Comparison of ENCODE assay signal across 1 cellular context in genomic region chr11:83191986-83192385, GRCh38.
TF ChIP-seq lines count a peak whose summit lies in the region.

No MANE protein-coding gene starts in this region.

TF ChIP-seq in K562, 482 proteins besides CTCF, POLR2A, EP300 and RAD21 (continued from another document and continues in another):
- 0 out of 4 replicates have a peak, but pooled peaks of 1 of the 2 experiments have one; percentile 30 for TF ChIP-seq RCOR1 (IDR thresholded peaks at IDR 0.05; ENCODE audit: borderline replicate concordance in 1 of 2, low read depth in 2 of 2, low read length in 2 of 2)
- no peak for TF ChIP-seq MEIS2 (IDR thresholded peaks at IDR 0.05; ENCODE audit: partially characterized antibody)
- no peak for TF ChIP-seq SMARCC2 (IDR thresholded peaks at IDR 0.05; ENCODE audit: low read depth)
- no peak for TF ChIP-seq MAX (CRISPR knock-in tag; IDR thresholded peaks at IDR 0.05)
- TF ChIP-seq DMBX1 (CRISPR knock-in tag; IDR thresholded peaks at IDR 0.05; ENCODE audit: borderline replicate concordance) = 0 out of 2 replicates have a peak, but pooled peaks have one; percentile 32
- no peak for TF ChIP-seq POLR2G (IDR thresholded peaks at IDR 0.05; ENCODE audit: low read depth, low read length)
- TF ChIP-seq RBBP5 (IDR thresholded peaks at IDR 0.05; ENCODE audit: borderline replicate concordance, insufficient read depth, low read length, poor library complexity, severe bottlenecking) = peak; percentile 69
- peak; percentile 21 for TF ChIP-seq TBP (optimal IDR thresholded peaks at IDR 0.05; ENCODE audit: low read depth, low read length)
- TF ChIP-seq, protein P1, sequence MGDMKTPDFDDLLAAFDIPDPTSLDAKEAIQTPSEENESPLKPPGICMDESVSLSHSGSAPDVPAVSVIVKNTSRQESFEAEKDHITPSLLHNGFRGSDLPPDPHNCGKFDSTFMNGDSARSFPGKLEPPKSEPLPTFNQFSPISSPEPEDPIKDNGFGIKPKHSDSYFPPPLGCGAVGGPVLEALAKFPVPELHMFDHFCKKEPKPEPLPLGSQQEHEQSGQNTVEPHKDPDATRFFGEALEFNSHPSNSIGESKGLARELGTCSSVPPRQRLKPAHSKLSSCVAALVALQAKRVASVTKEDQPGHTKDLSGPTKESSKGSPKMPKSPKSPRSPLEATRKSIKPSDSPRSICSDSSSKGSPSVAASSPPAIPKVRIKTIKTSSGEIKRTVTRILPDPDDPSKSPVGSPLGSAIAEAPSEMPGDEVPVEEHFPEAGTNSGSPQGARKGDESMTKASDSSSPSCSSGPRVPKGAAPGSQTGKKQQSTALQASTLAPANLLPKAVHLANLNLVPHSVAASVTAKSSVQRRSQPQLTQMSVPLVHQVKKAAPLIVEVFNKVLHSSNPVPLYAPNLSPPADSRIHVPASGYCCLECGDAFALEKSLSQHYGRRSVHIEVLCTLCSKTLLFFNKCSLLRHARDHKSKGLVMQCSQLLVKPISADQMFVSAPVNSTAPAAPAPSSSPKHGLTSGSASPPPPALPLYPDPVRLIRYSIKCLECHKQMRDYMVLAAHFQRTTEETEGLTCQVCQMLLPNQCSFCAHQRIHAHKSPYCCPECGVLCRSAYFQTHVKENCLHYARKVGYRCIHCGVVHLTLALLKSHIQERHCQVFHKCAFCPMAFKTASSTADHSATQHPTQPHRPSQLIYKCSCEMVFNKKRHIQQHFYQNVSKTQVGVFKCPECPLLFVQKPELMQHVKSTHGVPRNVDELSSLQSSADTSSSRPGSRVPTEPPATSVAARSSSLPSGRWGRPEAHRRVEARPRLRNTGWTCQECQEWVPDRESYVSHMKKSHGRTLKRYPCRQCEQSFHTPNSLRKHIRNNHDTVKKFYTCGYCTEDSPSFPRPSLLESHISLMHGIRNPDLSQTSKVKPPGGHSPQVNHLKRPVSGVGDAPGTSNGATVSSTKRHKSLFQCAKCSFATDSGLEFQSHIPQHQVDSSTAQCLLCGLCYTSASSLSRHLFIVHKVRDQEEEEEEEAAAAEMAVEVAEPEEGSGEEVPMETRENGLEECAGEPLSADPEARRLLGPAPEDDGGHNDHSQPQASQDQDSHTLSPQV (IDR thresholded peaks at IDR 0.05) = peak; percentile 51
- 0 out of 2 replicates have a peak, but pooled peaks have one; percentile 25 for TF ChIP-seq TOE1 (IDR thresholded peaks at IDR 0.05; ENCODE audit: borderline replicate concordance)
- TF ChIP-seq TOE1 (CRISPR knock-in tag; IDR thresholded peaks at IDR 0.05; ENCODE audit: borderline replicate concordance, low read depth) = no peak
- no peak for TF ChIP-seq ZNF398 (CRISPR knock-in tag; IDR thresholded peaks at IDR 0.05)
- TF ChIP-seq, protein P2, sequence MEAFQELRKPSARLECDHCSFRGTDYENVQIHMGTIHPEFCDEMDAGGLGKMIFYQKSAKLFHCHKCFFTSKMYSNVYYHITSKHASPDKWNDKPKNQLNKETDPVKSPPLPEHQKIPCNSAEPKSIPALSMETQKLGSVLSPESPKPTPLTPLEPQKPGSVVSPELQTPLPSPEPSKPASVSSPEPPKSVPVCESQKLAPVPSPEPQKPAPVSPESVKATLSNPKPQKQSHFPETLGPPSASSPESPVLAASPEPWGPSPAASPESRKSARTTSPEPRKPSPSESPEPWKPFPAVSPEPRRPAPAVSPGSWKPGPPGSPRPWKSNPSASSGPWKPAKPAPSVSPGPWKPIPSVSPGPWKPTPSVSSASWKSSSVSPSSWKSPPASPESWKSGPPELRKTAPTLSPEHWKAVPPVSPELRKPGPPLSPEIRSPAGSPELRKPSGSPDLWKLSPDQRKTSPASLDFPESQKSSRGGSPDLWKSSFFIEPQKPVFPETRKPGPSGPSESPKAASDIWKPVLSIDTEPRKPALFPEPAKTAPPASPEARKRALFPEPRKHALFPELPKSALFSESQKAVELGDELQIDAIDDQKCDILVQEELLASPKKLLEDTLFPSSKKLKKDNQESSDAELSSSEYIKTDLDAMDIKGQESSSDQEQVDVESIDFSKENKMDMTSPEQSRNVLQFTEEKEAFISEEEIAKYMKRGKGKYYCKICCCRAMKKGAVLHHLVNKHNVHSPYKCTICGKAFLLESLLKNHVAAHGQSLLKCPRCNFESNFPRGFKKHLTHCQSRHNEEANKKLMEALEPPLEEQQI (IDR thresholded peaks at IDR 0.05) = no peak
- no peak for TF ChIP-seq ZNF253 (CRISPR knock-in tag; conservative IDR thresholded peaks at IDR 0.05)
- no peak for TF ChIP-seq ILK (tag; IDR thresholded peaks at IDR 0.05; ENCODE audit: borderline replicate concordance, low read depth)
- no peak for TF ChIP-seq NELFE (IDR thresholded peaks at IDR 0.05; ENCODE audit: insufficient read depth, insufficient read length)
- TF ChIP-seq, protein P3, sequence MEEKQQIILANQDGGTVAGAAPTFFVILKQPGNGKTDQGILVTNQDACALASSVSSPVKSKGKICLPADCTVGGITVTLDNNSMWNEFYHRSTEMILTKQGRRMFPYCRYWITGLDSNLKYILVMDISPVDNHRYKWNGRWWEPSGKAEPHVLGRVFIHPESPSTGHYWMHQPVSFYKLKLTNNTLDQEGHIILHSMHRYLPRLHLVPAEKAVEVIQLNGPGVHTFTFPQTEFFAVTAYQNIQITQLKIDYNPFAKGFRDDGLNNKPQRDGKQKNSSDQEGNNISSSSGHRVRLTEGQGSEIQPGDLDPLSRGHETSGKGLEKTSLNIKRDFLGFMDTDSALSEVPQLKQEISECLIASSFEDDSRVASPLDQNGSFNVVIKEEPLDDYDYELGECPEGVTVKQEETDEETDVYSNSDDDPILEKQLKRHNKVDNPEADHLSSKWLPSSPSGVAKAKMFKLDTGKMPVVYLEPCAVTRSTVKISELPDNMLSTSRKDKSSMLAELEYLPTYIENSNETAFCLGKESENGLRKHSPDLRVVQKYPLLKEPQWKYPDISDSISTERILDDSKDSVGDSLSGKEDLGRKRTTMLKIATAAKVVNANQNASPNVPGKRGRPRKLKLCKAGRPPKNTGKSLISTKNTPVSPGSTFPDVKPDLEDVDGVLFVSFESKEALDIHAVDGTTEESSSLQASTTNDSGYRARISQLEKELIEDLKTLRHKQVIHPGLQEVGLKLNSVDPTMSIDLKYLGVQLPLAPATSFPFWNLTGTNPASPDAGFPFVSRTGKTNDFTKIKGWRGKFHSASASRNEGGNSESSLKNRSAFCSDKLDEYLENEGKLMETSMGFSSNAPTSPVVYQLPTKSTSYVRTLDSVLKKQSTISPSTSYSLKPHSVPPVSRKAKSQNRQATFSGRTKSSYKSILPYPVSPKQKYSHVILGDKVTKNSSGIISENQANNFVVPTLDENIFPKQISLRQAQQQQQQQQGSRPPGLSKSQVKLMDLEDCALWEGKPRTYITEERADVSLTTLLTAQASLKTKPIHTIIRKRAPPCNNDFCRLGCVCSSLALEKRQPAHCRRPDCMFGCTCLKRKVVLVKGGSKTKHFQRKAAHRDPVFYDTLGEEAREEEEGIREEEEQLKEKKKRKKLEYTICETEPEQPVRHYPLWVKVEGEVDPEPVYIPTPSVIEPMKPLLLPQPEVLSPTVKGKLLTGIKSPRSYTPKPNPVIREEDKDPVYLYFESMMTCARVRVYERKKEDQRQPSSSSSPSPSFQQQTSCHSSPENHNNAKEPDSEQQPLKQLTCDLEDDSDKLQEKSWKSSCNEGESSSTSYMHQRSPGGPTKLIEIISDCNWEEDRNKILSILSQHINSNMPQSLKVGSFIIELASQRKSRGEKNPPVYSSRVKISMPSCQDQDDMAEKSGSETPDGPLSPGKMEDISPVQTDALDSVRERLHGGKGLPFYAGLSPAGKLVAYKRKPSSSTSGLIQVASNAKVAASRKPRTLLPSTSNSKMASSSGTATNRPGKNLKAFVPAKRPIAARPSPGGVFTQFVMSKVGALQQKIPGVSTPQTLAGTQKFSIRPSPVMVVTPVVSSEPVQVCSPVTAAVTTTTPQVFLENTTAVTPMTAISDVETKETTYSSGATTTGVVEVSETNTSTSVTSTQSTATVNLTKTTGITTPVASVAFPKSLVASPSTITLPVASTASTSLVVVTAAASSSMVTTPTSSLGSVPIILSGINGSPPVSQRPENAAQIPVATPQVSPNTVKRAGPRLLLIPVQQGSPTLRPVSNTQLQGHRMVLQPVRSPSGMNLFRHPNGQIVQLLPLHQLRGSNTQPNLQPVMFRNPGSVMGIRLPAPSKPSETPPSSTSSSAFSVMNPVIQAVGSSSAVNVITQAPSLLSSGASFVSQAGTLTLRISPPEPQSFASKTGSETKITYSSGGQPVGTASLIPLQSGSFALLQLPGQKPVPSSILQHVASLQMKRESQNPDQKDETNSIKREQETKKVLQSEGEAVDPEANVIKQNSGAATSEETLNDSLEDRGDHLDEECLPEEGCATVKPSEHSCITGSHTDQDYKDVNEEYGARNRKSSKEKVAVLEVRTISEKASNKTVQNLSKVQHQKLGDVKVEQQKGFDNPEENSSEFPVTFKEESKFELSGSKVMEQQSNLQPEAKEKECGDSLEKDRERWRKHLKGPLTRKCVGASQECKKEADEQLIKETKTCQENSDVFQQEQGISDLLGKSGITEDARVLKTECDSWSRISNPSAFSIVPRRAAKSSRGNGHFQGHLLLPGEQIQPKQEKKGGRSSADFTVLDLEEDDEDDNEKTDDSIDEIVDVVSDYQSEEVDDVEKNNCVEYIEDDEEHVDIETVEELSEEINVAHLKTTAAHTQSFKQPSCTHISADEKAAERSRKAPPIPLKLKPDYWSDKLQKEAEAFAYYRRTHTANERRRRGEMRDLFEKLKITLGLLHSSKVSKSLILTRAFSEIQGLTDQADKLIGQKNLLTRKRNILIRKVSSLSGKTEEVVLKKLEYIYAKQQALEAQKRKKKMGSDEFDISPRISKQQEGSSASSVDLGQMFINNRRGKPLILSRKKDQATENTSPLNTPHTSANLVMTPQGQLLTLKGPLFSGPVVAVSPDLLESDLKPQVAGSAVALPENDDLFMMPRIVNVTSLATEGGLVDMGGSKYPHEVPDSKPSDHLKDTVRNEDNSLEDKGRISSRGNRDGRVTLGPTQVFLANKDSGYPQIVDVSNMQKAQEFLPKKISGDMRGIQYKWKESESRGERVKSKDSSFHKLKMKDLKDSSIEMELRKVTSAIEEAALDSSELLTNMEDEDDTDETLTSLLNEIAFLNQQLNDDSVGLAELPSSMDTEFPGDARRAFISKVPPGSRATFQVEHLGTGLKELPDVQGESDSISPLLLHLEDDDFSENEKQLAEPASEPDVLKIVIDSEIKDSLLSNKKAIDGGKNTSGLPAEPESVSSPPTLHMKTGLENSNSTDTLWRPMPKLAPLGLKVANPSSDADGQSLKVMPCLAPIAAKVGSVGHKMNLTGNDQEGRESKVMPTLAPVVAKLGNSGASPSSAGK (IDR thresholded peaks at IDR 0.05) = peak; percentile 67
- TF ChIP-seq ZNF12 (CRISPR knock-in tag; IDR thresholded peaks at IDR 0.05) = no peak
- no peak for TF ChIP-seq ZNF175 (CRISPR knock-in tag; IDR thresholded peaks at IDR 0.05; ENCODE audit: low read depth)
- peak; percentile 80 for TF ChIP-seq MYC (IDR thresholded peaks at IDR 0.05; ENCODE audit: low read depth, low read length)
- TF ChIP-seq MYC (CRISPR knock-in tag; IDR thresholded peaks at IDR 0.05; ENCODE audit: borderline replicate concordance, low read depth) = no peak
- TF ChIP-seq ZNF354B (CRISPR knock-in tag; IDR thresholded peaks at IDR 0.05) = no peak
- TF ChIP-seq BRD9 (IDR thresholded peaks at IDR 0.05; ENCODE audit: low read depth, partially characterized antibody) = no peak
- TF ChIP-seq, protein P4, sequence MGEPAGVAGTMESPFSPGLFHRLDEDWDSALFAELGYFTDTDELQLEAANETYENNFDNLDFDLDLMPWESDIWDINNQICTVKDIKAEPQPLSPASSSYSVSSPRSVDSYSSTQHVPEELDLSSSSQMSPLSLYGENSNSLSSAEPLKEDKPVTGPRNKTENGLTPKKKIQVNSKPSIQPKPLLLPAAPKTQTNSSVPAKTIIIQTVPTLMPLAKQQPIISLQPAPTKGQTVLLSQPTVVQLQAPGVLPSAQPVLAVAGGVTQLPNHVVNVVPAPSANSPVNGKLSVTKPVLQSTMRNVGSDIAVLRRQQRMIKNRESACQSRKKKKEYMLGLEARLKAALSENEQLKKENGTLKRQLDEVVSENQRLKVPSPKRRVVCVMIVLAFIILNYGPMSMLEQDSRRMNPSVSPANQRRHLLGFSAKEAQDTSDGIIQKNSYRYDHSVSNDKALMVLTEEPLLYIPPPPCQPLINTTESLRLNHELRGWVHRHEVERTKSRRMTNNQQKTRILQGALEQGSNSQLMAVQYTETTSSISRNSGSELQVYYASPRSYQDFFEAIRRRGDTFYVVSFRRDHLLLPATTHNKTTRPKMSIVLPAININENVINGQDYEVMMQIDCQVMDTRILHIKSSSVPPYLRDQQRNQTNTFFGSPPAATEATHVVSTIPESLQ (CRISPR knock-in tag; IDR thresholded peaks at IDR 0.05) = no peak
- TF ChIP-seq, protein P5, sequence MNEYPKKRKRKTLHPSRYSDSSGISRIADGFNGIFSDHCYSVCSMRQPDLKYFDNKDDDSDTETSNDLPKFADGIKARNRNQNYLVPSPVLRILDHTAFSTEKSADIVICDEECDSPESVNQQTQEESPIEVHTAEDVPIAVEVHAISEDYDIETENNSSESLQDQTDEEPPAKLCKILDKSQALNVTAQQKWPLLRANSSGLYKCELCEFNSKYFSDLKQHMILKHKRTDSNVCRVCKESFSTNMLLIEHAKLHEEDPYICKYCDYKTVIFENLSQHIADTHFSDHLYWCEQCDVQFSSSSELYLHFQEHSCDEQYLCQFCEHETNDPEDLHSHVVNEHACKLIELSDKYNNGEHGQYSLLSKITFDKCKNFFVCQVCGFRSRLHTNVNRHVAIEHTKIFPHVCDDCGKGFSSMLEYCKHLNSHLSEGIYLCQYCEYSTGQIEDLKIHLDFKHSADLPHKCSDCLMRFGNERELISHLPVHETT (CRISPR knock-in tag; conservative IDR thresholded peaks at IDR 0.05 in 1 of 2, IDR thresholded peaks at IDR 0.05 in 1 of 2) = 0 out of 4 replicates have a peak, but pooled peaks of 1 of the 2 experiments have one; percentile 31
- TF ChIP-seq PREB (CRISPR knock-in tag; IDR thresholded peaks at IDR 0.05) = no peak
- TF ChIP-seq MAZ (CRISPR knock-in tag; conservative IDR thresholded peaks at IDR 0.05 in 1 of 2, IDR thresholded peaks at IDR 0.05 in 1 of 2) = 0 out of 4 replicates have a peak, but pooled peaks of 1 of the 2 experiments have one; percentile 25
